ENCODE assay signal across 8 cellular contexts in the genomic region with DNA sequence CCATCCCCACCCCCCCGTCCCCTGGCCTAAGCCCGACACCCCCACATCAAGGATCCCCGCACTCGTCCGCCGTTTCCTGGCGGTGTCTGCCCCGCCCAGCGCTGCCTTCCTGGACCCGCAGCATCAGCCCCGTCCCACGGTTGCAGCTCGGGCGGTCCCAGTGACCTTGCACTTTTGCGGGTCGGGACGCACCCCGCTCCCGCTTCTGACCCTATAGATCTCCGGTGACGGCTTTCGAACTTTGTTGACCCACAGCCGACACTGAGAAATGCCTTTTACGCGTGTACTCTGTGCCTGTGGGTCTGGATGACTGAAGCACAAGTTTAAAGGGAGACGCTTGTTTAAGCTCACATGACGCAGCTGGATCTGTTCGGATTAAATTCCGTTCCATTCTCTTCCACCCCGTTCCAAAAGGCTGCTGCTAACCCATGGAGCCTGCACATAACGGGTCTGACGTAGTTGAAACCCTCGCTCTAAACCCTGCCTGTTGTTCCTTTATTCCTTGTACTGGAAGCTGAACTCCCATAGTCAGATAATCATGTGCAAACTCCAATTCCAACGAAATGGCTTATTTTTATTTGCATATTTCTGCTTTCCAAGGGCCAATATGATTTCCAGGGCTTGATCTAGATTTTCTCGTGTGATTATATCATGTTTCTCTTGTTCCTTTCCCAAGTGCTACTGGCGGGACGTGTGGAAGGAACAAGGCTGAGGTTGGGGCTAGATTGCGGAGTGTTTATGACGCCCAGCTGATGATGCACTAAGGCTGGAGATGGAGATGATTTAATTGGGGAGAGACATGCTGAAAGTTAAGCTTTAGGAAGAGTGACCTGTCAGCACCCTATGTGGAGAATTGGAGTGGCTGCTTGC. TPM values are rescaled to one million over a fixed set of nuclear protein-coding genes. Genes with fewer than 3 reads are reported as not detected.
DNase-seq lines count a peak whose midpoint lies in the region; ATAC-seq, FAIRE-seq and TF ChIP-seq lines count a peak whose summit lies in the region.

No MANE protein-coding gene starts in this region.

- no peak for TF ChIP-seq CTCF in left ventricle myocardium inferior (IDR thresholded peaks at IDR 0.05; ENCODE audit: borderline replicate concordance)
- TF ChIP-seq CTCF in progenitor cell of endocrine pancreas (IDR thresholded peaks at IDR 0.05; ENCODE audit: unreplicated experiment) = no peak

- peak overlapping the region; percentile 94 for H3K27ac ChIP-seq in left ventricle myocardium inferior (replicated peaks)

- intact Hi-C loops in left ventricle myocardium inferior (cut with micrococcal nuclease) = no loop called here

- no peak for TF ChIP-seq POLR2A in GM12892 (IDR thresholded peaks at IDR 0.05; ENCODE audit: low read depth, low read length)

- H3K36me3 ChIP-seq in left ventricle myocardium inferior = peaks cover 35% of the 10 kb centered on the region

- peak overlapping the region; percentile 91 for H3K4me3 ChIP-seq in left ventricle myocardium inferior

- no peaks in the 10 kb centered on the region for H3K27me3 ChIP-seq in left ventricle myocardium inferior (ENCODE audit: low read depth)

- no peaks in the 10 kb centered on the region for H3K9me3 ChIP-seq in left ventricle myocardium inferior (replicated peaks)

- FAIRE-seq in GM12892 (lab: Jason Lieb, UNC) = peak; percentile 57

- no peak for DNase-seq in GM12892 (ENCODE audit: insufficient read length)
- peak; percentile 41 for DNase-seq in RPMI8226
- DNase-seq in amniotic stem cell (lab: John Stamatoyannopoulos, UW) = peak; percentile 36
- no peak for DNase-seq in left ventricle myocardium inferior
- no peak for DNase-seq in progenitor cell of endocrine pancreas (ENCODE audit: low spot score, unreplicated experiment)
- no peak for DNase-seq in NCI-H774 (lab: John Stamatoyannopoulos, UW)
- no peak for DNase-seq in HPDE6-E6E7 (ENCODE audit: extremely low spot score)

- H3K27me3 Mint-ChIP-seq in progenitor cell of endocrine pancreas = peaks cover 17% of the 10 kb centered on the region

- peaks cover 28% of the 10 kb centered on the region for H3K4me1 ChIP-seq in left ventricle myocardium inferior

- peak overlapping the region; percentile 55 for H3K27ac Mint-ChIP-seq in progenitor cell of endocrine pancreas

- H3K4me3 Mint-ChIP-seq in progenitor cell of endocrine pancreas (ENCODE audit: low read depth) = peak overlapping the region; percentile 83

- H3K9me3 Mint-ChIP-seq in progenitor cell of endocrine pancreas (ENCODE audit: low read depth) = no peaks in the 10 kb centered on the region

- H3K4me1 Mint-ChIP-seq in progenitor cell of endocrine pancreas (ENCODE audit: low read depth) = peaks cover 4% of the 10 kb centered on the region

- no peaks in the 10 kb centered on the region for H3K36me3 Mint-ChIP-seq in progenitor cell of endocrine pancreas (ENCODE audit: insufficient read depth)

- ATAC-seq in HG02870 (IDR thresholded peaks at IDR 0.05; ENCODE audit: unreplicated experiment) = peak; percentile 20

RNA-seq across cellular contexts. Expression of a gene that starts 0.8 kb away (rescaled TPM):
- 6.0 TPM for polyA plus RNA-seq in GM12892 (2012; ENCODE audit: missing spikeins)
- total RNA-seq in left ventricle myocardium inferior = 35.7 TPM
- 19.5 and 20.7 TPM in 2 replicates for total RNA-seq in progenitor cell of endocrine pancreas

RNA-seq across cellular contexts. Expression of a gene that starts 29.6 kb away (rescaled TPM):
- 7.4 TPM for polyA plus RNA-seq in GM12892 (2012; ENCODE audit: missing spikeins)
- total RNA-seq in left ventricle myocardium inferior = 23.2 TPM
- 26.3 and 26.9 TPM in 2 replicates for total RNA-seq in progenitor cell of endocrine pancreas

RNA-seq across cellular contexts. Expression of a gene that starts 51.5 kb away (rescaled TPM):
- not detected for polyA plus RNA-seq in GM12892 (2012; ENCODE audit: missing spikeins)
- total RNA-seq in left ventricle myocardium inferior = not detected
- 0.31 and 0.47 TPM in 2 replicates for total RNA-seq in progenitor cell of endocrine pancreas

RNA-seq across cellular contexts. Expression of a gene that starts 54.6 kb away (rescaled TPM):
- polyA plus RNA-seq in GM12892 (2012; ENCODE audit: missing spikeins) = not detected
- total RNA-seq in left ventricle myocardium inferior = not detected
- 23.3 and 25.9 TPM in 2 replicates for total RNA-seq in progenitor cell of endocrine pancreas

RNA-seq across cellular contexts. Expression of a gene that starts 56.6 kb away (rescaled TPM):
- polyA plus RNA-seq in GM12892 (2012; ENCODE audit: missing spikeins) = 9.3 TPM
- total RNA-seq in left ventricle myocardium inferior = 9.2 TPM
- 13.0 and 13.1 TPM in 2 replicates for total RNA-seq in progenitor cell of endocrine pancreas

Comparison
In these comparisons a context has a peak if more than half of its experiments do, and no peak if none do; other contexts are left out.
1. DNase-seq: peak in RPMI8226 (single experiment) and amniotic stem cell (single experiment); none in GM12892 (single experiment), left ventricle myocardium inferior (single experiment), progenitor cell of endocrine pancreas (single experiment), NCI-H774 (single experiment) and HPDE6-E6E7 (single experiment).